Comparison of ENCODE assay signal across 21 cellular contexts in the genomic region with DNA sequence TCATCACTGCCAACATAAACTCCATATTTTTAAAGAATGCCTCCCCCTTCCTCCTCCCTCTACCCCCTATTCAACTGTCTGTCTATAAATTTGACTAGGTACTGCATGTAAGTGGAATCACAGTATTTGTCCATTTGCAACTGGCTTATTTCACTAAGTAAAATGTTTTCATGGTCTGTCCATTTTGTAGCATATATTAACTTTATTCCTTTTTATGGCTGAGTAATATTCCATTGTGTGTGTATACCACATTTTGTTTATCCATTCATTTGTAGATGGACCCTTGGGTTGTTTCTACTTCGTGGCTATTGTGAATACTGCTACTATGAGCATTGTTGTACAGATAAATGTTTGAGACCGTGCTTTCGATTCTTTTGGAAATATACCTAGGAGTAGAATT. TPM values are rescaled to one million over a fixed set of nuclear protein-coding genes. Genes with fewer than 3 reads are reported as not detected.
DNase-seq lines count a peak whose midpoint lies in the region; ATAC-seq, FAIRE-seq and TF ChIP-seq lines count a peak whose summit lies in the region.
"Had no signal": no experiment of that assay in that cellular context is flagged by ENCODE, and none has a peak within 500 bp of the region (broad histone marks: within the 10 kb centered on the region; RNA-seq: fewer than 3 reads in every experiment).

No MANE protein-coding gene starts in this region.

- H3K4me3 Mint-ChIP-seq in activated T-helper 1 cell treated with anti-CD3 and anti-CD28 coated beads, Interleukin-12 subunit alpha, Interleukin-12 subunit beta, Interleukin-2, Interleukin-4 antibody, amounts not matched to agents 30 ng/mL and 10 ng/mL and 1 ng/mL, durations not matched to agents 14 hours and 24 hours and 36 hours, result no peak overlapping the region
- H3K4me3 Mint-ChIP-seq: B cell; CD4-positive, alpha-beta T cell; CD8-positive, alpha-beta T cell had no signal

- H3K9me3 Mint-ChIP-seq in activated T-helper 1 cell treated with anti-CD3 and anti-CD28 coated beads, Interleukin-12 subunit alpha, Interleukin-12 subunit beta, Interleukin-2, Interleukin-4 antibody, amounts not matched to agents 30 ng/mL and 10 ng/mL and 1 ng/mL, durations not matched to agents 14 hours and 24 hours and 36 hours, result no peaks in the 10 kb centered on the region
- H3K9me3 Mint-ChIP-seq: CD4-positive, alpha-beta T cell; CD8-positive, alpha-beta T cell had no signal

- FAIRE-seq in A549 (lab: Jason Lieb, UNC) (no peak), urothelium cell line (lab: Jason Lieb, UNC) (peak; percentile 85)
- FAIRE-seq: A204.1, D721Med, G401.6, GM12891, GM19239 had no signal

- H3K27me3 Mint-ChIP-seq in activated T-helper 1 cell treated with anti-CD3 and anti-CD28 coated beads, Interleukin-12 subunit alpha, Interleukin-12 subunit beta, Interleukin-2, Interleukin-4 antibody, amounts not matched to agents 30 ng/mL and 10 ng/mL and 1 ng/mL, durations not matched to agents 14 hours and 24 hours and 36 hours (ENCODE audit: insufficient read depth), result no peaks in the 10 kb centered on the region
- H3K27me3 Mint-ChIP-seq: B cell; CD4-positive, alpha-beta T cell had no signal

- no peak overlapping the region for H3K4me2 ChIP-seq in A549
- H3K4me2 ChIP-seq: BLaER1 treated with 17β-estradiol and CSF1 and Interleukin-3, amounts not matched to agents 10 nM and 100 nM had no signal

- CTCF ChIA-PET in A549 (lab: Yijun Ruan, JAX), result no interaction called here
- CTCF ChIA-PET in HEK293 (lab: Yijun Ruan, JAX), result no interaction called here

- POLR2A ChIA-PET in A549 (lab: Yijun Ruan, JAX), result no interaction called here
- POLR2A ChIA-PET in HEK293 (lab: Yijun Ruan, JAX), result no interaction called here

- 95% methylated on average over 3 of the region's 3 CpGs for WGBS in A549 (ENCODE audit: missing lambda C conversion rate)

- no peak overlapping the region for H3K27ac Mint-ChIP-seq in activated T-helper 1 cell treated with anti-CD3 and anti-CD28 coated beads, Interleukin-12 subunit alpha, Interleukin-12 subunit beta, Interleukin-2, Interleukin-4 antibody, amounts not matched to agents 30 ng/mL and 10 ng/mL and 1 ng/mL, durations not matched to agents 14 hours and 24 hours and 36 hours
- H3K27ac Mint-ChIP-seq: B cell; CD4-positive, alpha-beta T cell; CD8-positive, alpha-beta T cell had no signal

- no peak for TF ChIP-seq EP300 in A549 (IDR thresholded peaks at IDR 0.05)

- H3K9me3 ChIP-seq in A549, result no peaks in the 10 kb centered on the region
- no peaks in the 10 kb centered on the region for H3K9me3 ChIP-seq in HEK293 (ENCODE audit: control insufficient read depth, insufficient read depth, low read depth, low read length)
- H3K9me3 ChIP-seq: Caco-2 had no signal

- H3K36me3 Mint-ChIP-seq in activated T-helper 1 cell treated with anti-CD3 and anti-CD28 coated beads, Interleukin-12 subunit alpha, Interleukin-12 subunit beta, Interleukin-2, Interleukin-4 antibody, amounts not matched to agents 30 ng/mL and 10 ng/mL and 1 ng/mL, durations not matched to agents 14 hours and 24 hours and 36 hours (ENCODE audit: low read depth), result peaks cover 33% of the 10 kb centered on the region

- H3K4me1 Mint-ChIP-seq in activated T-helper 1 cell treated with anti-CD3 and anti-CD28 coated beads, Interleukin-12 subunit alpha, Interleukin-12 subunit beta, Interleukin-2, Interleukin-4 antibody, amounts not matched to agents 30 ng/mL and 10 ng/mL and 1 ng/mL, durations not matched to agents 14 hours and 24 hours and 36 hours (ENCODE audit: low read depth), result peaks cover 17% of the 10 kb centered on the region
- H3K4me1 Mint-ChIP-seq: B cell had no signal

- no peaks in the 10 kb centered on the region for H3K4me1 ChIP-seq in A549
- peaks cover 16% of the 10 kb centered on the region for H3K4me1 ChIP-seq in HEK293 (ENCODE audit: control insufficient read depth, insufficient read depth, low read length)
- H3K4me1 ChIP-seq: BLaER1 treated with 17β-estradiol and CSF1 and Interleukin-3, amounts not matched to agents 10 nM and 100 nM had no signal

- H3K4me3 ChIP-seq in A549, result no peak overlapping the region
- no peak overlapping the region for H3K4me3 ChIP-seq in HEK293 (ENCODE audit: low read depth, low read length)
- H3K4me3 ChIP-seq: BLaER1 treated with 17β-estradiol and CSF1 and Interleukin-3, amounts not matched to agents 10 nM and 100 nM had no signal

- intact Hi-C loops in left ventricle myocardium superior (cut with micrococcal nuclease), result no loop called here
- intact Hi-C loops in activated T-helper 1 cell treated with anti-CD3 and anti-CD28 coated beads, Interleukin-12 subunit alpha, Interleukin-12 subunit beta, Interleukin-2, Interleukin-4 antibody, amounts not matched to agents 30 ng/mL and 10 ng/mL and 1 ng/mL, durations not matched to agents 14 hours and 24 hours and 36 hours (cut with micrococcal nuclease), result no loop called here

- TF ChIP-seq POLR2A in A549 (IDR thresholded peaks at IDR 0.05; ENCODE audit: low read length), result no peak

- ATAC-seq in A549, result no peak
- no peak for ATAC-seq in left ventricle myocardium superior
- ATAC-seq: CD8-positive, alpha-beta T cell had no signal

- H3K36me3 ChIP-seq in HEK293 (ENCODE audit: control insufficient read depth in 2 of 2, insufficient read depth in 1 of 2, low read length in 2 of 2), result peaks cover 47 to 62% of the 10 kb centered on the region in 2 experiments

- DNase-seq in A549 (ENCODE audit: low read depth in 1 of 2, low spot score in 1 of 2) (no peak), urothelium cell line (ENCODE audit: low spot score) (no peak), left ventricle myocardium superior (no peak)
- DNase-seq in activated T-helper 1 cell treated with anti-CD3 and anti-CD28 coated beads, Interleukin-12 subunit alpha, Interleukin-12 subunit beta, Interleukin-2, Interleukin-4 antibody, amounts not matched to agents 30 ng/mL and 10 ng/mL and 1 ng/mL, durations not matched to agents 14 hours and 24 hours and 36 hours (ENCODE audit: low spot score), result no peak
- DNase-seq: 8988T; AML-193; Caco-2; Calu3; CD4-positive, alpha-beta T cell; CD8-positive, alpha-beta T cell; DMS79 treated with DMSO at 0.1 percent for 48 hours; GF-D8 had no signal

- TF ChIP-seq RAD21 in A549 (conservative IDR thresholded peaks at IDR 0.05 in 1 of 2, IDR thresholded peaks at IDR 0.05 in 1 of 2), result no peak

- TF ChIP-seq CTCF in A549 (IDR thresholded peaks at IDR 0.05) (no peak), HEK293 (tag by site-specific recombination; IDR thresholded peaks at IDR 0.05) (no peak)

- H3K27ac ChIP-seq in A549 (no peak overlapping the region), HEK293 (ENCODE audit: extremely low read depth, low read depth, low read length) (no peak overlapping the region)
- H3K27ac ChIP-seq: BLaER1 treated with 17β-estradiol and CSF1 and Interleukin-3, amounts not matched to agents 10 nM and 100 nM; C4-2B had no signal

TF ChIP-seq in A549, 52 proteins besides CTCF, POLR2A, EP300 and RAD21:
- TF ChIP-seq KDM1A (IDR thresholded peaks at IDR 0.05; ENCODE audit: low read depth), result 0 out of 2 replicates have a peak, but pooled peaks have one; percentile 18
- TF ChIP-seq, protein P1, sequence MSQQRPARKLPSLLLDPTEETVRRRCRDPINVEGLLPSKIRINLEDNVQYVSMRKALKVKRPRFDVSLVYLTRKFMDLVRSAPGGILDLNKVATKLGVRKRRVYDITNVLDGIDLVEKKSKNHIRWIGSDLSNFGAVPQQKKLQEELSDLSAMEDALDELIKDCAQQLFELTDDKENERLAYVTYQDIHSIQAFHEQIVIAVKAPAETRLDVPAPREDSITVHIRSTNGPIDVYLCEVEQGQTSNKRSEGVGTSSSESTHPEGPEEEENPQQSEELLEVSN (IDR thresholded peaks at IDR 0.05; ENCODE audit: borderline replicate concordance, low read depth), result no peak

TF ChIP-seq in HEK293, 187 proteins besides CTCF, POLR2A, EP300 and RAD21 (continues in another document):
- no peak for TF ChIP-seq ZNF23 (tag by site-specific recombination; IDR thresholded peaks at IDR 0.05; ENCODE audit: borderline replicate concordance)
- TF ChIP-seq, protein P2, sequence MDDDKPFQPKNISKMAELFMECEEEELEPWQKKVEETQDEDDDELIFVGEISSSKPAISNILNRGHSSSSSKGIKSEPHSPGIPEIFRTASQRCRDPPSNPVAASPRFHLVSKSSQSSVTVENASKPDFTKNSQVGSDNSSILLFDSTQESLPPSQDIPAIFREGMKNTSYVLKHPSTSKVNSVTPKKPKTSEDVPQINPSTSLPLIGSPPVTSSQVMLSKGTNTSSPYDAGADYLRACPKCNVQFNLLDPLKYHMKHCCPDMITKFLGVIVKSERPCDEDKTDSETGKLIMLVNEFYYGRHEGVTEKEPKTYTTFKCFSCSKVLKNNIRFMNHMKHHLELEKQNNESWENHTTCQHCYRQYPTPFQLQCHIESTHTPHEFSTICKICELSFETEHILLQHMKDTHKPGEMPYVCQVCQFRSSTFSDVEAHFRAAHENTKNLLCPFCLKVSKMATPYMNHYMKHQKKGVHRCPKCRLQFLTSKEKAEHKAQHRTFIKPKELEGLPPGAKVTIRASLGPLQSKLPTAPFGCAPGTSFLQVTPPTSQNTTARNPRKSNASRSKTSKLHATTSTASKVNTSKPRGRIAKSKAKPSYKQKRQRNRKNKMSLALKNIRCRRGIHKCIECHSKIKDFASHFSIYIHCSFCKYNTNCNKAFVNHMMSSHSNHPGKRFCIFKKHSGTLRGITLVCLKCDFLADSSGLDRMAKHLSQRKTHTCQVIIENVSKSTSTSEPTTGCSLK (tag by site-specific recombination; IDR thresholded peaks at IDR 0.05), result no peak

RNA-seq across cellular contexts. Expression of a gene that starts 10.7 kb away (rescaled TPM):
- polyA plus RNA-seq in A549 (2011; rRNA removed) (63.1 and 70.6 TPM in 2 replicates), A549 (2017; fragmentation: RNase III; extraction: RNeasy Plus Mini Kit Qiagen cat#74134 plus additional on column Dnase treatment) (31.6 to 36.2 TPM (median 32.7 TPM) in 3 replicates)
- 21.8 and 22.9 TPM in 2 replicates for polyA plus RNA-seq in A549 (2012; cell fraction: cytosol; rRNA removed)
- 10.6 and 13.6 TPM in 2 replicates for polyA plus RNA-seq in A549 (2012; cell fraction: nucleus; rRNA removed)
- polyA minus RNA-seq in A549 (2011; rRNA and poly(A)+ RNA removed), result 60.3 and 66.9 TPM in 2 replicates
- total RNA-seq in left ventricle myocardium superior, result 17.3 TPM
- total RNA-seq in activated T-helper 1 cell treated with anti-CD3 and anti-CD28 coated beads, Interleukin-12 subunit alpha, Interleukin-12 subunit beta, Interleukin-2, Interleukin-4 antibody, amounts not matched to agents 30 ng/mL and 10 ng/mL and 1 ng/mL, durations not matched to agents 14 hours and 24 hours and 36 hours, result 121 and 124 TPM in 2 replicates

RNA-seq across cellular contexts. Expression of a gene that starts 32.7 kb away (rescaled TPM):
- polyA plus RNA-seq in A549 (2011; rRNA removed) (19.2 and 21.1 TPM in 2 replicates), A549 (2017; fragmentation: RNase III; extraction: RNeasy Plus Mini Kit Qiagen cat#74134 plus additional on column Dnase treatment) (7.9 to 9.1 TPM (median 8.9 TPM) in 3 replicates)
- polyA plus RNA-seq in A549 (2012; cell fraction: cytosol; rRNA removed), result 8.3 and 9.1 TPM in 2 replicates
- 15.0 and 22.6 TPM in 2 replicates for polyA plus RNA-seq in A549 (2012; cell fraction: nucleus; rRNA removed)
- polyA minus RNA-seq in A549 (2011; rRNA and poly(A)+ RNA removed), result 27.3 and 35.3 TPM in 2 replicates
- 26.7 TPM for total RNA-seq in left ventricle myocardium superior
- 31.2 and 32.0 TPM in 2 replicates for total RNA-seq in activated T-helper 1 cell treated with anti-CD3 and anti-CD28 coated beads, Interleukin-12 subunit alpha, Interleukin-12 subunit beta, Interleukin-2, Interleukin-4 antibody, amounts not matched to agents 30 ng/mL and 10 ng/mL and 1 ng/mL, durations not matched to agents 14 hours and 24 hours and 36 hours
